Comparison of ENCODE assay signal across 2 cellular contexts in genomic region chr9:89524888-89525385, GRCh38.
TF ChIP-seq lines count a peak whose summit lies in the region.

No MANE protein-coding gene starts in this region.

TF ChIP-seq in SK-N-SH, 30 proteins besides CTCF, POLR2A, EP300 and RAD21 (continued from another document):
- TF ChIP-seq TEAD4 (IDR thresholded peaks at IDR 0.05; ENCODE audit: borderline replicate concordance, insufficient read depth) (no peak), NRF1 (IDR thresholded peaks at IDR 0.05; ENCODE audit: low read depth, low read length) (no peak), TCF12 (IDR thresholded peaks at IDR 0.05) (no peak), MAX (IDR thresholded peaks at IDR 0.05; ENCODE audit: low read depth) (no peak), GATA2 (CRISPR knock-in tag; IDR thresholded peaks at IDR 0.05) (no peak), GABPA (IDR thresholded peaks at IDR 0.05; ENCODE audit: low read depth) (no peak), USF1 (IDR thresholded peaks at IDR 0.05; ENCODE audit: borderline replicate concordance, low read depth) (no peak), FOXM1 (IDR thresholded peaks at IDR 0.05; ENCODE audit: low read depth) (no peak), PBX3 (IDR thresholded peaks at IDR 0.05) (no peak), RXRA (IDR thresholded peaks at IDR 0.05; ENCODE audit: borderline replicate concordance, low read depth) (no peak), FOSL2 (IDR thresholded peaks at IDR 0.05; ENCODE audit: borderline replicate concordance, low read depth) (no peak), POLR2AphosphoS5 (IDR thresholded peaks at IDR 0.05; ENCODE audit: low read depth, low read length) (no peak), EZH2phosphoT487 (IDR thresholded peaks at IDR 0.05; ENCODE audit: borderline replicate concordance, low read depth) (no peak), ELF1 (IDR thresholded peaks at IDR 0.05) (no peak), SIN3A (IDR thresholded peaks at IDR 0.05; ENCODE audit: borderline replicate concordance, low read depth, low read length) (no peak), TAF1 (IDR thresholded peaks at IDR 0.05; ENCODE audit: borderline replicate concordance, low read depth, low read length) (no peak)
TF ChIP-seq in SK-N-SH: peak in this region for 0.

TF ChIP-seq in SK-N-SH treated with all-trans-retinoic acid at 6 μM for 48 hours, 23 proteins besides CTCF, POLR2A, EP300 and RAD21 (continued from another document):
- TF ChIP-seq TCF4 (CRISPR knock-in tag; IDR thresholded peaks at IDR 0.05; ENCODE audit: borderline replicate concordance) (no peak), TOX (CRISPR knock-in tag; IDR thresholded peaks at IDR 0.05; ENCODE audit: borderline replicate concordance) (no peak), CREB5 (CRISPR knock-in tag; IDR thresholded peaks at IDR 0.05; ENCODE audit: low read depth) (no peak)
